ENCODE assay signal across 35 cellular contexts in the genomic region with DNA sequence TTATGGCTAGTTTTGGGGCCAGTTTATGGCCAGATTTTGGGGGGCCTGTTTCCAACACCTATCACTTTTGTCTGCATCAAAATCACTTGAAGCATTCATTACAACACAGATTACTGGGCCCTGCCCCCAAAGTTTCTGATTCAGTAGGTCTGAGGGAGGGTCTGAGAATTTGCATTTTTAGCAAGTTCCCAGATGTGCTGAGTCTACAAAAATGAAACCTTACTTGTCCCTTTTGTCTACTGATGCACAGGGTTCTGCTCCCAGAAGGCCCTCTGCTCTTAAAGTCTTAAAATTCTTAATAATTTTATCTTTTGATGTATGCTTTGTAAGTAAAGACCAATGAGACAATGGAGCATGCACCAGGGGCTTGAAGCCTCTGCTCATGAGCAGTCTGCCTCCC.
"Had no signal": no experiment of that assay in that cellular context is flagged by ENCODE, and none has a peak within 500 bp of the region (broad histone marks: within the 10 kb centered on the region; RNA-seq: fewer than 3 reads in every experiment).

No MANE protein-coding gene starts in this region.

- H3K9me3 ChIP-seq: MG63 had no signal

- H3K27me3 ChIP-seq: MG63 had no signal

- H3K36me3 ChIP-seq: MG63 had no signal

- DNase-seq: Karpas-422, Kasumi-1, MG63, MM.1S, MV-4-11, NCI-H1048, NCI-H1092, NCI-H1092 treated with DMSO at 0.1 percent for 48 hours, NCI-H1105, NCI-H1105 treated with DMSO at 0.1 percent for 48 hours, NCI-H1417, NCI-H1417 treated with DMSO at 0.1 percent for 48 hours, NCI-H1436, NCI-H1436 treated with DMSO at 0.1 percent for 48 hours, NCI-H146, NCI-H1694, NCI-H1694 treated with DMSO at 0.1 percent for 48 hours, NCI-H187, NCI-H187 treated with DMSO at 0.1 percent for 48 hours, NCI-H1930, NCI-H2029, NCI-H2029 treated with DMSO at 0.1 percent for 48 hours, NCI-H2081, NCI-H2081 treated with DMSO at 0.1 percent for 48 hours, NCI-H2107, NCI-H2171, NCI-H2171 treated with DMSO at 0.1 percent for 48 hours, NCI-H2227 treated with DMSO at 0.1 percent for 48 hours, NCI-H226, NCI-H345, NCI-H446, NCI-H446 treated with DMSO at 0.1 percent for 48 hours, NCI-H510A, NCI-H510A treated with DMSO at 0.1 percent for 48 hours, NCI-H524 had no signal

- H3K4me3 ChIP-seq: MG63 had no signal
